10 cellular contexts compared by ENCODE assay signal in the genomic region with DNA sequence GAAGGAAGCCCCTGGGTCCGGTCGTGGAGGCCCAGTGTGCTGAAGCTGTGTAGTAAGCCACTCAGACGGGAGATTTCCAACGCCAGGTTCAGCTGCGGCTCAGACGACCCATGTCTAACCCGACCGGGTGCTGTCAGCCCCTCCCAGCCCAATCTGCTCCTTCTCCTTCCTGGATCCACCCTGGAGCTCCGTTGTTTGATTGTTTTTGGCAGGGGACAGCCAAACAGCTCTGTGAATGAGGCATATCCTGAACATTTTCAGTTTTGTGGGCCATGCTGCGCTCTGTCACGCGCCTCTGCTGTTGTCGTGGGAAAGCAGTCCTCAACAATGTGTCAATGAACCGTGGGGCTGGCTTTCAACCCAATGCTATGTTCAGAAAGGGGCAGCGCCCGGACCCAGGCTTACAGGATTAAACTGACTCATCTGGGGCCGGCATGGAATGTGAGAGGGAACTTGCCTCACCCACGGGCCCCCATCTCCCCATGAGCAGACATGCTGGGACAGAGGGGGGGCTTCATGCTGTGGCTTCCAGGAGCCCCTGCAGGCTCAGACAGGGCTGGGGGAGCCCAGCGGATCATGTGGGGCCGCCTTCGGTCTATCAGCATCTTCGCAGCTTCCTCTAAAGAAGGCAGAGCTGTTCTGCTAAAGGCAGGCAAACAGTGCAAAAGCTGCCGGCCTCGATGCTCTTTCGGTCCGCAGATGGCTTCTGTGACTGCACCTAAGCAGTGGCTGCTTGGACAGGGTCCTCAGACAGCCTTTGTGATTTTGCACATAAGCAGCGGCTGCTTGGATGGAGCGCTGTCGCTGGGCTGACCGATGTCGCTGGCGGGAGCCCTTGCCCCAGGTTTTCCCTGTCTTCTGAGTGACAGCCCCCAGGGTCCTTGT.
A peak's percentile ranks its signal among the peaks of the same experiment; 100 is the strongest.
DNase-seq lines count a peak whose midpoint lies in the region; ATAC-seq and TF ChIP-seq lines count a peak whose summit lies in the region.
"Had no signal": no experiment of that assay in that cellular context is flagged by ENCODE, and none has a peak within 500 bp of the region (broad histone marks: within the 10 kb centered on the region; RNA-seq: fewer than 3 reads in every experiment).

No MANE protein-coding gene starts in this region.

- DNase-seq in GM04503 (ENCODE audit: low read depth) (peak; percentile 96), ascending aorta (ENCODE audit: low spot score in 2 of 2) (peak in 1 of 2 donors; percentile 81), left ventricle myocardium superior (no peak), retinal pigment epithelial cell (ENCODE audit: low read depth) (peak; percentile 97), NCI-H69 (lab: John Stamatoyannopoulos, UW) (no peak), iPS-NIHi7 (ENCODE audit: extremely low spot score) (no peak)
- no peak for DNase-seq in stimulated activated naive CD8-positive, alpha-beta T cell treated with anti-CD3 and anti-CD28 coated beads, Interleukin-15, Interleukin-2, amounts not matched to agents 100 U/mL and 50 U/mL, for 24 hours
- DNase-seq: activated CD8-positive, alpha-beta T cell treated with anti-CD3 and anti-CD28 coated beads, Interleukin-2, amount 10 ng/mL, durations not matched to agents 7 days and 5 days; psoas muscle had no signal

- no peak for TF ChIP-seq CTCF in ascending aorta (IDR thresholded peaks at IDR 0.05)
- no peak for TF ChIP-seq CTCF in retinal pigment epithelial cell (conservative IDR thresholded peaks at IDR 0.05; ENCODE audit: low read depth, low read length)

- H3K4me1 ChIP-seq in ascending aorta, result peaks cover 4 to 12% of the 10 kb centered on the region in 2 donors
- H3K4me1 ChIP-seq: psoas muscle had no signal

- no peaks in the 10 kb centered on the region for H3K27me3 ChIP-seq in ascending aorta

- TF ChIP-seq POLR2A in GM18505 (IDR thresholded peaks at IDR 0.05; ENCODE audit: borderline replicate concordance, extremely low read depth, insufficient read depth, insufficient read length), result no peak

- intact Hi-C loops in ascending aorta (cut with DNase I), result loop anchor here (5.0 kb wide), 1 partner anchor 62 kb away; no protein-coding TSS in a partner anchor
- intact Hi-C loops in left ventricle myocardium superior (cut with micrococcal nuclease), result no loop called here

- H3K36me3 ChIP-seq in ascending aorta, result no peaks in the 10 kb centered on the region

- peak overlapping the region; percentile 37 to 50 for H3K27ac ChIP-seq in ascending aorta
- H3K27ac ChIP-seq: psoas muscle had no signal

- no peaks in the 10 kb centered on the region for H3K9me3 ChIP-seq in ascending aorta
- H3K9me3 ChIP-seq: psoas muscle had no signal

- peak; percentile 63 for ATAC-seq in left ventricle myocardium superior
- no peak for ATAC-seq in stimulated activated naive CD8-positive, alpha-beta T cell treated with anti-CD3 and anti-CD28 coated beads, Interleukin-15, Interleukin-2, amounts not matched to agents 100 U/mL and 50 U/mL, for 24 hours
- no peak for ATAC-seq in GM18505 (IDR thresholded peaks at IDR 0.05; ENCODE audit: unreplicated experiment)
- ATAC-seq: activated CD8-positive, alpha-beta T cell treated with anti-CD3 and anti-CD28 coated beads, Interleukin-2, amount 10 ng/mL, durations not matched to agents 7 days and 5 days had no signal

- H3K4me3 ChIP-seq in ascending aorta (no peak overlapping the region), retinal pigment epithelial cell (ENCODE audit: low read length) (no peak overlapping the region)
- H3K4me3 ChIP-seq: psoas muscle had no signal

Comparison
In these comparisons a context has a peak if more than half of its experiments do, and no peak if none do; other contexts are left out.
1. DNase-seq: peak in GM04503 (single experiment) and retinal pigment epithelial cell (single experiment); none in left ventricle myocardium superior (single experiment), stimulated activated naive CD8-positive, alpha-beta T cell treated with anti-CD3 and anti-CD28 coated beads, Interleukin-15, Interleukin-2, amounts not matched to agents 100 U/mL and 50 U/mL, for 24 hours (single experiment), NCI-H69 (single experiment) and iPS-NIHi7 (single experiment).